Comparison of ENCODE assay signal across 12 cellular contexts in the genomic region with DNA sequence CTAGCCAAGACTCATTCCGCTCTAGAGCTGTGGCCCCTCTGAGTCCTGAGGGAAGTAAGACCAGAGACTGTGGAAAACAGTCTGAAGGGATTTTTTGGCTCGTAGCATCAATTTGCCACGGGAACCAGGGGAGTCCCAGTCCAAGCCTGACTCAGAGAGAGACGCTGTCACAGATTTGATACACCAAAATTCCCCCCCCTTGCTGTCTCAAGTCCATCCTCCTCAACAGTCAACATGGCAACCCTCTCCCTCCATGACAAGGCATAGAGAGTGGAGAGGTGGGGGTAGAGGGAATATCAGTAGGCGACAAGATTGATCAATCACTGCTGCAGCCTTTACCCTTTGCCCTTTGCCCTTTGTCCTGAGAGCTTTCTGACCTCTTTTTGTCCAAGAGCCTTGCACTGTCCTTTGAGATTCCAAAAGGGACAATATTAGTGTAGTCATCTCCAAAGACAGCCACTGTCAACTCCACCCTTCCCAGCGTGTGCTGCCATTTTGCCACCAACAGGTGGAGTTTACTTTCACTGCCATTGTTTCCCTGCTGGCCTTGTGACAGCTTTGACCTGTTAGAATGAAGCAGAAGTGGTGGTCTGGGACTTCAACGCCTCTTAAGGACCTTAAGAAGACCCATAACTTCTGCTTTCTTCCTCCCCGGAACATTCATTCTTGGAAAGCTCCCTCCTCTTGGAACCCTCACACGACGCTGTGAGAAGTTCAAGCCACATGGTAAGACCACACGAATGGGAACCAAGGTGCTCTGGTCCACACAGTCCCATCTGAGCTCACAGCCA. TPM values are rescaled to one million over a fixed set of nuclear protein-coding genes. Genes with fewer than 3 reads are reported as not detected.
DNase-seq lines count a peak whose midpoint lies in the region; ATAC-seq, FAIRE-seq and TF ChIP-seq lines count a peak whose summit lies in the region.
"Had no signal": no experiment of that assay in that cellular context is flagged by ENCODE, and none has a peak within 500 bp of the region (broad histone marks: within the 10 kb centered on the region; RNA-seq: fewer than 3 reads in every experiment).

No MANE protein-coding gene starts in this region.

- CTCF ChIA-PET in HEK293T (lab: Yijun Ruan, JAX), result no interaction called here

- DNase-seq in NOMO-1 treated with DMSO at 0.1 percent for 48 hours (lab: John Stamatoyannopoulos, UW; ENCODE audit: unreplicated experiment) (peak; percentile 22), NOMO-1 treated with dmso at 0.1 percent for 144 hours (lab: John Stamatoyannopoulos, UW; ENCODE audit: unreplicated experiment) (no peak), HEK293T (ENCODE audit: extremely low spot score) (peak; percentile 25), bronchial epithelial cell (ENCODE audit: low read depth) (no peak), neural progenitor cell (ENCODE audit: low spot score) (no peak), NCI-H1048 (lab: John Stamatoyannopoulos, UW) (no peak), NCI-H2029 (lab: John Stamatoyannopoulos, UW) (no peak), Right ventricle myocardium superior (no peak)
- DNase-seq: AML-193, cortex of kidney, psoas muscle, T-helper 1 cell had no signal

- peaks cover 28% of the 10 kb centered on the region for H3K4me1 Mint-ChIP-seq in neural progenitor cell

- H3K4me2 ChIP-seq in neural progenitor cell, result no peak overlapping the region

- intact Hi-C loops in Right ventricle myocardium superior (cut with DNase I), result no loop called here

- TF ChIP-seq CTCF in bronchial epithelial cell (IDR thresholded peaks at IDR 0.05; ENCODE audit: insufficient read depth, low read length, severe bottlenecking) (peak; percentile 33), neural progenitor cell (IDR thresholded peaks at IDR 0.05) (peak; percentile 34)

- H3K9me3 ChIP-seq in neural progenitor cell (ENCODE audit: low read depth), result no peaks in the 10 kb centered on the region
- H3K9me3 ChIP-seq: psoas muscle had no signal

- H3K27me3 ChIP-seq in bronchial epithelial cell (ENCODE audit: control insufficient read depth, insufficient read depth, low read length), result no peaks in the 10 kb centered on the region
- peaks cover 12% of the 10 kb centered on the region for H3K27me3 ChIP-seq in neural progenitor cell

- no peak overlapping the region for H3K4me3 Mint-ChIP-seq in neural progenitor cell

- ATAC-seq in Right ventricle myocardium superior (ENCODE audit: poor library complexity), result no peak
- ATAC-seq: psoas muscle had no signal

- no peaks in the 10 kb centered on the region for H3K36me3 Mint-ChIP-seq in neural progenitor cell

- peaks cover 13% of the 10 kb centered on the region for H3K4me1 ChIP-seq in neural progenitor cell
- H3K4me1 ChIP-seq: psoas muscle had no signal

- H3K9ac ChIP-seq in neural progenitor cell, result no peak overlapping the region

- no peak overlapping the region for H3K4me3 ChIP-seq in bronchial epithelial cell (ENCODE audit: low read depth, low read length)
- H3K4me3 ChIP-seq in neural progenitor cell, result no peak overlapping the region
- H3K4me3 ChIP-seq: psoas muscle had no signal

- POLR2A ChIA-PET in HEK293T (lab: Yijun Ruan, JAX), result interaction anchor here (0.8 kb wide), 1 partner anchor 31 kb away, joined by 3 read pairs; the partner anchor contains the start of gene TMEM109

- H3K27ac ChIP-seq in neural progenitor cell, result no peak overlapping the region
- H3K27ac ChIP-seq: psoas muscle had no signal

- H2AFZ ChIP-seq in neural progenitor cell (replicated peaks), result no peak overlapping the region

- H3K27me3 Mint-ChIP-seq in neural progenitor cell (ENCODE audit: insufficient read depth, low read depth), result peaks cover 10% of the 10 kb centered on the region

- peak overlapping the region; percentile 82 for H3K27ac Mint-ChIP-seq in neural progenitor cell

- H3K79me2 ChIP-seq in neural progenitor cell (ENCODE audit: low read depth), result no peaks in the 10 kb centered on the region

- no peaks in the 10 kb centered on the region for H3F3A ChIP-seq in neural progenitor cell (ENCODE audit: low read depth)

- H4K20me1 ChIP-seq in neural progenitor cell (ENCODE audit: low read depth), result no peaks in the 10 kb centered on the region

- no peaks in the 10 kb centered on the region for H3K36me3 ChIP-seq in bronchial epithelial cell (ENCODE audit: control insufficient read depth, insufficient read depth, low read length)
- no peaks in the 10 kb centered on the region for H3K36me3 ChIP-seq in neural progenitor cell

- no peak for FAIRE-seq in bronchial epithelial cell (lab: Jason Lieb, UNC)

- H3K9me3 Mint-ChIP-seq in neural progenitor cell, result no peaks in the 10 kb centered on the region

TF ChIP-seq in HEK293T, 16 proteins besides CTCF, POLR2A, EP300 and RAD21:
- no peak for TF ChIP-seq NFRKB (IDR thresholded peaks at IDR 0.05)
- no peak for TF ChIP-seq FOXK2 (IDR thresholded peaks at IDR 0.05)
- no peak for TF ChIP-seq L3MBTL2 (conservative IDR thresholded peaks at IDR 0.05)
- TF ChIP-seq CTBP1 (IDR thresholded peaks at IDR 0.05; ENCODE audit: borderline replicate concordance), result no peak
- TF ChIP-seq TARDBP (IDR thresholded peaks at IDR 0.05), result no peak
- no peak for TF ChIP-seq FOXM1 (IDR thresholded peaks at IDR 0.05; ENCODE audit: borderline replicate concordance)
- no peak for TF ChIP-seq SUZ12 (IDR thresholded peaks at IDR 0.05)
- TF ChIP-seq LEF1 (IDR thresholded peaks at IDR 0.05; ENCODE audit: borderline replicate concordance), result no peak
- TF ChIP-seq ZNF384 (IDR thresholded peaks at IDR 0.05), result no peak
- no peak for TF ChIP-seq HDGF (IDR thresholded peaks at IDR 0.05; ENCODE audit: borderline replicate concordance)
- no peak for TF ChIP-seq BHLHE40 (IDR thresholded peaks at IDR 0.05; ENCODE audit: borderline replicate concordance)
- no peak for TF ChIP-seq FOXA1 (IDR thresholded peaks at IDR 0.05)
- TF ChIP-seq SP1 (IDR thresholded peaks at IDR 0.05), result no peak
- TF ChIP-seq ARNT (IDR thresholded peaks at IDR 0.05), result no peak
- TF ChIP-seq ELF4 (IDR thresholded peaks at IDR 0.05), result no peak
- TF ChIP-seq, protein P1, sequence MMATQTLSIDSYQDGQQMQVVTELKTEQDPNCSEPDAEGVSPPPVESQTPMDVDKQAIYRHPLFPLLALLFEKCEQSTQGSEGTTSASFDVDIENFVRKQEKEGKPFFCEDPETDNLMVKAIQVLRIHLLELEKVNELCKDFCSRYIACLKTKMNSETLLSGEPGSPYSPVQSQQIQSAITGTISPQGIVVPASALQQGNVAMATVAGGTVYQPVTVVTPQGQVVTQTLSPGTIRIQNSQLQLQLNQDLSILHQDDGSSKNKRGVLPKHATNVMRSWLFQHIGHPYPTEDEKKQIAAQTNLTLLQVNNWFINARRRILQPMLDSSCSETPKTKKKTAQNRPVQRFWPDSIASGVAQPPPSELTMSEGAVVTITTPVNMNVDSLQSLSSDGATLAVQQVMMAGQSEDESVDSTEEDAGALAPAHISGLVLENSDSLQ (IDR thresholded peaks at IDR 0.05), result no peak

RNA-seq across cellular contexts. Expression of gene SLC15A3, which starts 7.3 kb away (rescaled TPM):
- total RNA-seq in bronchial epithelial cell (0.38 and 1.3 TPM in 2 replicates), neural progenitor cell (ENCODE audit: low replicate concordance) (1.4 and 3.3 TPM in 2 replicates), Right ventricle myocardium superior (19.1 TPM)

RNA-seq across cellular contexts. Expression of gene TMEM132A, which starts 20.4 kb away (rescaled TPM):
- total RNA-seq in bronchial epithelial cell (22.6 and 25.2 TPM in 2 replicates), neural progenitor cell (ENCODE audit: low replicate concordance) (34.0 and 77.2 TPM in 2 replicates), Right ventricle myocardium superior (6.5 TPM)

RNA-seq across cellular contexts. Expression of gene CD6, which starts 26.8 kb away (rescaled TPM):
- total RNA-seq in bronchial epithelial cell, result not detected in 2 replicates
- not detected in 2 replicates for total RNA-seq in neural progenitor cell (ENCODE audit: low replicate concordance)
- total RNA-seq in Right ventricle myocardium superior, result 0.08 TPM

RNA-seq across cellular contexts. Expression of gene TMEM109, which starts 30.7 kb away (rescaled TPM):
- total RNA-seq in bronchial epithelial cell (7.6 and 7.7 TPM in 2 replicates), neural progenitor cell (ENCODE audit: low replicate concordance) (22.4 and 23.6 TPM in 2 replicates), Right ventricle myocardium superior (82.2 TPM)

RNA-seq across cellular contexts. Expression of gene PRPF19, which starts 38.3 kb away (rescaled TPM):
- total RNA-seq in bronchial epithelial cell, result 30.2 and 36.1 TPM in 2 replicates
- 34.5 and 72.7 TPM in 2 replicates for total RNA-seq in neural progenitor cell (ENCODE audit: low replicate concordance)
- total RNA-seq in Right ventricle myocardium superior, result 34.0 TPM

Comparison
In these comparisons a context has a peak if more than half of its experiments do, and no peak if none do; other contexts are left out.
1. DNase-seq: peak in NOMO-1 treated with DMSO at 0.1 percent for 48 hours (single experiment) and HEK293T (single experiment); none in NOMO-1 treated with dmso at 0.1 percent for 144 hours (single experiment), bronchial epithelial cell (single experiment), neural progenitor cell (single experiment), NCI-H1048 (single experiment), NCI-H2029 (single experiment) and Right ventricle myocardium superior (single experiment).